In genomic region chr19:53098570-53098969, GRCh38 we compare ENCODE assay signal across 4 cellular contexts. TPM values are rescaled to one million over a fixed set of nuclear protein-coding genes. Genes with fewer than 3 reads are reported as not detected.
"Had no signal": no experiment of that assay in that cellular context is flagged by ENCODE, and none has a peak within 500 bp of the region (broad histone marks: within the 10 kb centered on the region; RNA-seq: fewer than 3 reads in every experiment).

No MANE protein-coding gene starts in this region.

RNA-seq across cellular contexts. Expression of gene ZNF415, which starts 34.1 kb away (rescaled TPM):
- total RNA-seq: MCF 10A, NCI-H460 had no signal

RNA-seq across cellular contexts. Expression of gene ERVV-2, which starts 54.0 kb away (rescaled TPM):
- total RNA-seq: LHCN-M2, M059J, MCF 10A, NCI-H460 had no signal
